Comparison of ENCODE assay signal across 17 cellular contexts in genomic region chr17:77596491-77597420, GRCh38.
A peak's percentile ranks its signal among the peaks of the same experiment; 100 is the strongest.
DNase-seq lines count a peak whose midpoint lies in the region; ATAC-seq and TF ChIP-seq lines count a peak whose summit lies in the region.
"Had no signal": no experiment of that assay in that cellular context is flagged by ENCODE, and none has a peak within 500 bp of the region (broad histone marks: within the 10 kb centered on the region; RNA-seq: fewer than 3 reads in every experiment).

No MANE protein-coding gene starts in this region.

- peaks cover 10% of the 10 kb centered on the region for H3K4me1 Mint-ChIP-seq in activated T-cell treated with anti-CD3 and anti-CD28 coated beads, Interleukin-2, amount 50 U/mL, for 24 hours (ENCODE audit: low read depth)

- H4K91ac ChIP-seq in mesenchymal stem cell (ENCODE audit: low read length), result no peak overlapping the region

- H2BK120ac ChIP-seq in mesenchymal stem cell (ENCODE audit: low read depth, low read length), result no peak overlapping the region

- H3K27ac Mint-ChIP-seq in activated T-cell treated with anti-CD3 and anti-CD28 coated beads, Interleukin-2, amount 50 U/mL, for 24 hours, result no peak overlapping the region
- H3K27ac Mint-ChIP-seq: HFFc6 had no signal

- H3K4me3 Mint-ChIP-seq in activated T-cell treated with anti-CD3 and anti-CD28 coated beads, Interleukin-2, amount 50 U/mL, for 24 hours, result no peak overlapping the region
- H3K4me3 Mint-ChIP-seq: HFFc6 had no signal

- H3K14ac ChIP-seq in mesenchymal stem cell (ENCODE audit: low read length in 2 of 2), result no peak overlapping the region

- H3K79me1 ChIP-seq in mesenchymal stem cell (replicated peaks; ENCODE audit: low read length, poor library complexity, severe bottlenecking), result no peaks in the 10 kb centered on the region

- intact Hi-C loops in tibial artery (cut with DNase I; ENCODE audit: low total_unique reads), result no loop called here

- H3K36me3 ChIP-seq in WERI-Rb-1, result no peaks in the 10 kb centered on the region
- H3K36me3 ChIP-seq in mesenchymal stem cell (ENCODE audit: control insufficient read depth in 1 of 2, insufficient read depth in 2 of 2, low read depth in 1 of 2, low read length in 2 of 2), result no peaks in the 10 kb centered on the region
- no peaks in the 10 kb centered on the region for H3K36me3 ChIP-seq in tibial artery
- H3K36me3 ChIP-seq: SJSA1 had no signal

- H3K9me3 ChIP-seq in WERI-Rb-1 (ENCODE audit: severe bottlenecking) (no peaks in the 10 kb centered on the region), mesenchymal stem cell (ENCODE audit: control insufficient read depth, low read length) (no peaks in the 10 kb centered on the region), tibial artery (no peaks in the 10 kb centered on the region)
- H3K9me3 ChIP-seq: SJSA1 had no signal

- H4K8ac ChIP-seq in mesenchymal stem cell (ENCODE audit: low read length), result no peak overlapping the region

- H3K27me3 ChIP-seq in WERI-Rb-1 (ENCODE audit: insufficient read depth, low read depth, severe bottlenecking), result no peaks in the 10 kb centered on the region
- H3K27me3 ChIP-seq in mesenchymal stem cell (ENCODE audit: control insufficient read depth in 1 of 2, insufficient read depth in 1 of 2, low read length in 2 of 2), result peaks cover 48 to 73% of the 10 kb centered on the region in 2 experiments
- no peaks in the 10 kb centered on the region for H3K27me3 ChIP-seq in tibial artery

- no peak for ATAC-seq in GM19455 (IDR thresholded peaks at IDR 0.05; ENCODE audit: unreplicated experiment)

- H3K27ac ChIP-seq in WERI-Rb-1, result peak overlapping the region; percentile 93
- no peak overlapping the region for H3K27ac ChIP-seq in mesenchymal stem cell (ENCODE audit: low read length, poor library complexity, severe bottlenecking)
- no peak overlapping the region for H3K27ac ChIP-seq in tibial artery
- H3K27ac ChIP-seq: GM23248, KMS-11, SJSA1 had no signal

- 84% methylated on average over 22 of the region's 22 CpGs for WGBS in mesenchymal stem cell

- H3K36me3 Mint-ChIP-seq in activated T-cell treated with anti-CD3 and anti-CD28 coated beads, Interleukin-2, amount 50 U/mL, for 24 hours (ENCODE audit: low read depth), result no peaks in the 10 kb centered on the region

- no peak overlapping the region for H3K23ac ChIP-seq in mesenchymal stem cell (ENCODE audit: low read length in 2 of 2)

- DNase-seq in activated T-cell treated with anti-CD3 and anti-CD28 coated beads, Interleukin-2, amount 50 U/mL, for 24 hours, result peak; percentile 26
- DNase-seq in activated T-cell treated with anti-CD3 and anti-CD28 coated beads, Interleukin-2, amount 50 U/mL, for 1 hour, result no peak
- DNase-seq in WERI-Rb-1 (no peak), mesenchymal stem cell (no peak), tibial artery (peak; percentile 13 to 62), NCI-H526 treated with DMSO at 0.1 percent for 48 hours (lab: John Stamatoyannopoulos, UW) (no peak), D341Med (ENCODE audit: low spot score) (no peak)
- DNase-seq: C1 segment of cervical spinal cord, GF-D8, GM23248, HFFc6, NCI-H1092, NCI-H226, NCI-H69 had no signal

- H3K18ac ChIP-seq in mesenchymal stem cell (ENCODE audit: low read depth in 1 of 2, low read length in 2 of 2), result no peak overlapping the region

- H3K4me3 ChIP-seq in WERI-Rb-1 (ENCODE audit: low read depth, low read length), result no peak overlapping the region
- H3K4me3 ChIP-seq in mesenchymal stem cell (ENCODE audit: insufficient read depth in 1 of 2, low read depth in 1 of 2, low read length in 2 of 2), result no peak overlapping the region
- no peak overlapping the region for H3K4me3 ChIP-seq in tibial artery
- H3K4me3 ChIP-seq: GM23248, SJSA1 had no signal

- peak overlapping the region; percentile 41 for H2BK15ac ChIP-seq in mesenchymal stem cell (ENCODE audit: low read depth, poor library complexity, severe bottlenecking)

- H3K4ac ChIP-seq in mesenchymal stem cell (ENCODE audit: low read depth in 1 of 2, low read length in 2 of 2), result no peak overlapping the region

- no peak overlapping the region for H2AK5ac ChIP-seq in mesenchymal stem cell (ENCODE audit: low read length, severe bottlenecking)

- TF ChIP-seq CTCF in WERI-Rb-1 (IDR thresholded peaks at IDR 0.05; ENCODE audit: low read depth, low read length) (peak; percentile 41), tibial artery (IDR thresholded peaks at IDR 0.05) (no peak)

- H3K9me3 Mint-ChIP-seq in activated T-cell treated with anti-CD3 and anti-CD28 coated beads, Interleukin-2, amount 50 U/mL, for 24 hours, result no peaks in the 10 kb centered on the region
- H3K9me3 Mint-ChIP-seq: HFFc6 had no signal

- no peak overlapping the region for H3K9ac ChIP-seq in mesenchymal stem cell (ENCODE audit: low read length)
- H3K9ac ChIP-seq: GM23248, KMS-11 had no signal

- no peaks in the 10 kb centered on the region for H3K27me3 Mint-ChIP-seq in activated T-cell treated with anti-CD3 and anti-CD28 coated beads, Interleukin-2, amount 50 U/mL, for 24 hours

- H3K4me1 ChIP-seq in mesenchymal stem cell (ENCODE audit: control insufficient read depth, insufficient read depth, low read depth, low read length), result no peaks in the 10 kb centered on the region
- peaks cover 0 to 29% (median 27%) of the 10 kb centered on the region in 4 donors for H3K4me1 ChIP-seq in tibial artery
- H3K4me1 ChIP-seq: SJSA1 had no signal

- H2BK5ac ChIP-seq in mesenchymal stem cell (ENCODE audit: low read depth, low read length, poor library complexity, severe bottlenecking), result no peak overlapping the region

- H2BK12ac ChIP-seq in mesenchymal stem cell (ENCODE audit: low read length in 2 of 2), result no peak overlapping the region

- no peak overlapping the region for H3K4me2 ChIP-seq in mesenchymal stem cell (ENCODE audit: low read length, poor library complexity, severe bottlenecking)
- H3K4me2 ChIP-seq: KMS-11 had no signal

- no peak overlapping the region for H2AFZ ChIP-seq in mesenchymal stem cell (ENCODE audit: low read depth, low read length)
- H2AFZ ChIP-seq: GM23248 had no signal

Comparison
In these comparisons a context has a peak if more than half of its experiments do, and no peak if none do; other contexts are left out.
1. DNase-seq: peak in activated T-cell treated with anti-CD3 and anti-CD28 coated beads, Interleukin-2, amount 50 U/mL, for 24 hours (single experiment) and tibial artery (2 of 2); none in activated T-cell treated with anti-CD3 and anti-CD28 coated beads, Interleukin-2, amount 50 U/mL, for 1 hour (single experiment), WERI-Rb-1 (single experiment), mesenchymal stem cell (single experiment), NCI-H526 treated with DMSO at 0.1 percent for 48 hours (single experiment) and D341Med (single experiment).